15 cellular contexts compared by ENCODE assay signal in genomic region chr15:62977952-62978811, GRCh38.
A peak's percentile ranks its signal among the peaks of the same experiment; 100 is the strongest.
DNase-seq lines count a peak whose midpoint lies in the region; ATAC-seq and TF ChIP-seq lines count a peak whose summit lies in the region.
"Had no signal": no experiment of that assay in that cellular context is flagged by ENCODE, and none has a peak within 500 bp of the region (broad histone marks: within the 10 kb centered on the region; RNA-seq: fewer than 3 reads in every experiment).

No MANE protein-coding gene starts in this region.

- no peak for TF ChIP-seq CTCF in cardiac fibroblast (IDR thresholded peaks at IDR 0.05; ENCODE audit: low read depth, low read length)

- no peak overlapping the region for H3K4me3 ChIP-seq in cardiac fibroblast (replicated peaks in 1 of 2; ENCODE audit: low read depth in 2 of 2, low read length in 2 of 2)
- H3K4me3 ChIP-seq: colonic mucosa, lung, testis had no signal

- no peak for ATAC-seq in left lobe of liver
- no peak for ATAC-seq in GM19467 (IDR thresholded peaks at IDR 0.05; ENCODE audit: unreplicated experiment)
- ATAC-seq in HG03108 (IDR thresholded peaks at IDR 0.05; ENCODE audit: unreplicated experiment), result no peak
- ATAC-seq: HepG2 had no signal

- DNase-seq in A172 (ENCODE audit: low spot score) (peak; percentile 85), HS-5 (ENCODE audit: low read depth) (peak; percentile 58), cardiac fibroblast (ENCODE audit: low read depth in 2 of 2) (peak; percentile 54 to 89), iris pigment epithelial cell (ENCODE audit: low read depth) (peak; percentile 31), left lobe of liver (ENCODE audit: low spot score) (no peak)
- DNase-seq in activated T-cell treated with anti-CD3 and anti-CD28 coated beads, Interleukin-2, amount 50 U/mL, for 48 hours, result no peak
- DNase-seq: activated effector memory CD4-positive, alpha-beta T cell treated with Interleukin-2 at 50 U/mL for 16 hours; colonic mucosa; NCI-H146; NK-92 treated with Interleukin-12 subunit alpha and Interleukin-12 subunit beta, amount 100 ng/mL, for 24 hours; testis had no signal

Comparison
In these comparisons a context has a peak if more than half of its experiments do, and no peak if none do; other contexts are left out.
1. DNase-seq: peak in A172 (single experiment), HS-5 (single experiment), cardiac fibroblast (2 of 2) and iris pigment epithelial cell (single experiment); none in left lobe of liver (single experiment) and activated T-cell treated with anti-CD3 and anti-CD28 coated beads, Interleukin-2, amount 50 U/mL, for 48 hours (0 of 2).